ENCODE assay signal across 2 cellular contexts in the genomic region with DNA sequence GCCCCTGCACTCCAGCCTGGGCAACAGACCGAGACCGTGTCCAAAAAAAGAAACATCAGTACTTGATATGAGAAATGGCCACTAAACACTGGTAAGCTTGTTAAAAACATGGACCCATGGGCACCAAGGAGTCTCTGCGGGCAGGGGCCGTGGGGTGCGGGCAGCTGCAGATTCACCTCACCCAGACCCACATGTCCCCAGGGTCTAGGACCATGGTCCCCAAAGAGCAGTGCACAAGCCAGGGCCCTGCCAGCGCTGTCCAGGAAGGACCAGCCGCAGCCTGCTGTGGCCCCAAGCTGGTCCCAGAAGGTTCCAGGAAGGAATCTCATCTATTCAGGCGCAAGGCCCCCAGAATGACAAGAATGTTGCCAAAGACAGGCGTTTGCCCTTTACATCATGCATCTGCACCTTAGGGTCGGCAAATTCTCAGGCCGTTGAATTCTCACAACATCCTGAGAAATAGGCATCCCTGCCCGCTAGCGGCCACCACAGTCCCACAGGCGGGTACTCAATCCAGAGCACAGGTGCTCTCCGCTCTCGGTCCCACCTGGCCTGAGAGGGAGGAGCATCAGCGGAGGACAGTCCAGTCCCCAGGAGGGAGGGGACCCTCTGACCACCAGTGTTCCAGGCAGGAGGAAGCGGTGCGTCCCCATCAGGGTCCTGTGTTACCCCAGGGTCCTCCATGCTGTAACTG.
TF ChIP-seq lines count a peak whose summit lies in the region.

No MANE protein-coding gene starts in this region.

TF ChIP-seq in IMR-90, 13 proteins besides CTCF, POLR2A, EP300 and RAD21:
- TF ChIP-seq MAZ (IDR thresholded peaks at IDR 0.05; ENCODE audit: borderline replicate concordance, low read depth, low read length) (no peak), MAFK (IDR thresholded peaks at IDR 0.05; ENCODE audit: low read depth, low read length) (no peak), BHLHE40 (IDR thresholded peaks at IDR 0.05; ENCODE audit: low read depth, low read length) (no peak), RFX5 (IDR thresholded peaks at IDR 0.05; ENCODE audit: low read depth, low read length) (no peak), FOS (IDR thresholded peaks at IDR 0.05; ENCODE audit: low read depth, low read length) (no peak), CEBPB (IDR thresholded peaks at IDR 0.05; ENCODE audit: low read depth, low read length) (no peak), CHD1 (IDR thresholded peaks at IDR 0.05; ENCODE audit: low read depth, low read length) (no peak)
- TF ChIP-seq, protein P1, sequence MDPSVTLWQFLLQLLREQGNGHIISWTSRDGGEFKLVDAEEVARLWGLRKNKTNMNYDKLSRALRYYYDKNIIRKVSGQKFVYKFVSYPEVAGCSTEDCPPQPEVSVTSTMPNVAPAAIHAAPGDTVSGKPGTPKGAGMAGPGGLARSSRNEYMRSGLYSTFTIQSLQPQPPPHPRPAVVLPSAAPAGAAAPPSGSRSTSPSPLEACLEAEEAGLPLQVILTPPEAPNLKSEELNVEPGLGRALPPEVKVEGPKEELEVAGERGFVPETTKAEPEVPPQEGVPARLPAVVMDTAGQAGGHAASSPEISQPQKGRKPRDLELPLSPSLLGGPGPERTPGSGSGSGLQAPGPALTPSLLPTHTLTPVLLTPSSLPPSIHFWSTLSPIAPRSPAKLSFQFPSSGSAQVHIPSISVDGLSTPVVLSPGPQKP (IDR thresholded peaks at IDR 0.05; ENCODE audit: borderline replicate concordance, low read depth, low read length): no peak

TF ChIP-seq in WTC11, 78 proteins besides CTCF, POLR2A, EP300 and RAD21:
- TF ChIP-seq, protein P2, sequence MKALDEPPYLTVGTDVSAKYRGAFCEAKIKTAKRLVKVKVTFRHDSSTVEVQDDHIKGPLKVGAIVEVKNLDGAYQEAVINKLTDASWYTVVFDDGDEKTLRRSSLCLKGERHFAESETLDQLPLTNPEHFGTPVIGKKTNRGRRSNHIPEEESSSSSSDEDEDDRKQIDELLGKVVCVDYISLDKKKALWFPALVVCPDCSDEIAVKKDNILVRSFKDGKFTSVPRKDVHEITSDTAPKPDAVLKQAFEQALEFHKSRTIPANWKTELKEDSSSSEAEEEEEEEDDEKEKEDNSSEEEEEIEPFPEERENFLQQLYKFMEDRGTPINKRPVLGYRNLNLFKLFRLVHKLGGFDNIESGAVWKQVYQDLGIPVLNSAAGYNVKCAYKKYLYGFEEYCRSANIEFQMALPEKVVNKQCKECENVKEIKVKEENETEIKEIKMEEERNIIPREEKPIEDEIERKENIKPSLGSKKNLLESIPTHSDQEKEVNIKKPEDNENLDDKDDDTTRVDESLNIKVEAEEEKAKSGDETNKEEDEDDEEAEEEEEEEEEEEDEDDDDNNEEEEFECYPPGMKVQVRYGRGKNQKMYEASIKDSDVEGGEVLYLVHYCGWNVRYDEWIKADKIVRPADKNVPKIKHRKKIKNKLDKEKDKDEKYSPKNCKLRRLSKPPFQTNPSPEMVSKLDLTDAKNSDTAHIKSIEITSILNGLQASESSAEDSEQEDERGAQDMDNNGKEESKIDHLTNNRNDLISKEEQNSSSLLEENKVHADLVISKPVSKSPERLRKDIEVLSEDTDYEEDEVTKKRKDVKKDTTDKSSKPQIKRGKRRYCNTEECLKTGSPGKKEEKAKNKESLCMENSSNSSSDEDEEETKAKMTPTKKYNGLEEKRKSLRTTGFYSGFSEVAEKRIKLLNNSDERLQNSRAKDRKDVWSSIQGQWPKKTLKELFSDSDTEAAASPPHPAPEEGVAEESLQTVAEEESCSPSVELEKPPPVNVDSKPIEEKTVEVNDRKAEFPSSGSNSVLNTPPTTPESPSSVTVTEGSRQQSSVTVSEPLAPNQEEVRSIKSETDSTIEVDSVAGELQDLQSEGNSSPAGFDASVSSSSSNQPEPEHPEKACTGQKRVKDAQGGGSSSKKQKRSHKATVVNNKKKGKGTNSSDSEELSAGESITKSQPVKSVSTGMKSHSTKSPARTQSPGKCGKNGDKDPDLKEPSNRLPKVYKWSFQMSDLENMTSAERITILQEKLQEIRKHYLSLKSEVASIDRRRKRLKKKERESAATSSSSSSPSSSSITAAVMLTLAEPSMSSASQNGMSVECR (CRISPR knock-in tag; IDR thresholded peaks at IDR 0.05; ENCODE audit: borderline replicate concordance): no peak
- TF ChIP-seq NR2C2 (CRISPR knock-in tag; IDR thresholded peaks at IDR 0.05): no peak
- TF ChIP-seq, protein P3, sequence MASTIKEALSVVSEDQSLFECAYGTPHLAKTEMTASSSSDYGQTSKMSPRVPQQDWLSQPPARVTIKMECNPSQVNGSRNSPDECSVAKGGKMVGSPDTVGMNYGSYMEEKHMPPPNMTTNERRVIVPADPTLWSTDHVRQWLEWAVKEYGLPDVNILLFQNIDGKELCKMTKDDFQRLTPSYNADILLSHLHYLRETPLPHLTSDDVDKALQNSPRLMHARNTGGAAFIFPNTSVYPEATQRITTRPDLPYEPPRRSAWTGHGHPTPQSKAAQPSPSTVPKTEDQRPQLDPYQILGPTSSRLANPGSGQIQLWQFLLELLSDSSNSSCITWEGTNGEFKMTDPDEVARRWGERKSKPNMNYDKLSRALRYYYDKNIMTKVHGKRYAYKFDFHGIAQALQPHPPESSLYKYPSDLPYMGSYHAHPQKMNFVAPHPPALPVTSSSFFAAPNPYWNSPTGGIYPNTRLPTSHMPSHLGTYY (CRISPR knock-in tag; IDR thresholded peaks at IDR 0.05): no peak
TF ChIP-seq in WTC11: peak in this region for 0.
